Comparison of ENCODE assay signal across 17 cellular contexts in the genomic region with DNA sequence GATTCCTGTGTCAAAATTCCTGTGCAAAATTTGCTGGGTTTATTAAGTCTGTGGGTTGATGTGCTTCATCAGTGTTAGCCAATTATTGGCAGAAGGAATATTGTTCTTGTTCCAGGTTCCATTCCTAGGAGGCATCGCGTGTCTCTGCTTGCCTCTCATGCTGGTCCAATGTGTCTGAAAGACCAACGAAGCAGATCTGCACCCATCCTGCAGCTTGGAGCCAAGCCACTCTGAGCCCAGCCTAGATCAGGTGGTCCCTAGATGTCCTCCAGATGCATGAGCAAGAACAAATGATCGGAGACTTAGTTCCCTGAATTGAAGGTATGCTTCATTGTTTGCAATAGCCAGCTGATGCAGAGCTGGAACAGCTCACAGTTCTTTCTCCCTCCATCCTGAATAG. TPM values are rescaled to one million over a fixed set of nuclear protein-coding genes. Genes with fewer than 3 reads are reported as not detected.
A peak's percentile ranks its signal among the peaks of the same experiment; 100 is the strongest.
DNase-seq lines count a peak whose midpoint lies in the region; ATAC-seq and FAIRE-seq lines count a peak whose summit lies in the region.
"Had no signal": no experiment of that assay in that cellular context is flagged by ENCODE, and none has a peak within 500 bp of the region (broad histone marks: within the 10 kb centered on the region; RNA-seq: fewer than 3 reads in every experiment).

No MANE protein-coding gene starts in this region.

- H3K36me3 Mint-ChIP-seq in activated T-cell treated with anti-CD3 and anti-CD28 coated beads, Interleukin-2, amount 50 U/mL, for 72 hours (ENCODE audit: insufficient read depth in 2 of 2), result peaks cover 2 to 4% of the 10 kb centered on the region in 2 donors
- peaks cover 23 to 42% (median 27%) of the 10 kb centered on the region in 3 donors for H3K36me3 Mint-ChIP-seq in immature natural killer cell
- peaks cover 35 to 56% of the 10 kb centered on the region in 2 donors for H3K36me3 Mint-ChIP-seq in stimulated activated naive B cell treated with anti-CD40 and anti-IgM and Interleukin-4, amounts not matched to agents 10 μg/mL and 1 μg/mL and 100 μg/mL, for 72 hours

- peak overlapping the region; percentile 25 for H3K27ac Mint-ChIP-seq in activated T-cell treated with anti-CD3 and anti-CD28 coated beads, Interleukin-2, amount 50 U/mL, for 72 hours
- peak overlapping the region; percentile 18 to 64 (median 49) for H3K27ac Mint-ChIP-seq in immature natural killer cell
- H3K27ac Mint-ChIP-seq in stimulated activated naive B cell treated with anti-CD40 and anti-IgM and Interleukin-4, amounts not matched to agents 10 μg/mL and 1 μg/mL and 100 μg/mL, for 72 hours, result peak overlapping the region; percentile 20
- peak overlapping the region in 1 of 2 donors; percentile 2 for H3K27ac Mint-ChIP-seq in stimulated activated naive CD8-positive, alpha-beta T cell treated with anti-CD3 and anti-CD28 coated beads, Interleukin-15, amount 100 ng/mL, for 72 hours

- no peak for DNase-seq in activated T-cell treated with anti-CD3 and anti-CD28 coated beads, Interleukin-2, amount 50 U/mL, for 72 hours
- DNase-seq in activated T-cell treated with anti-CD3 and anti-CD28 coated beads for 4 hours, result no peak
- no peak for DNase-seq in GM19239 (ENCODE audit: insufficient read length, low spot score)
- DNase-seq in immature natural killer cell, result no peak
- no peak for DNase-seq in stimulated activated naive B cell treated with anti-CD40 and anti-IgM and Interleukin-4, amounts not matched to agents 10 μg/mL and 1 μg/mL and 100 μg/mL, for 72 hours
- DNase-seq in stimulated activated naive CD8-positive, alpha-beta T cell treated with anti-CD3 and anti-CD28 coated beads, Interleukin-15, amount 100 ng/mL, for 72 hours, result no peak
- DNase-seq: GF-D8, H7, KBM-7, NCI-H1048, NCI-H146, NCI-H2081 treated with DMSO at 0.1 percent for 48 hours, NCI-H524 treated with DMSO at 0.1 percent for 48 hours had no signal

- no peak overlapping the region for H3K4me3 Mint-ChIP-seq in activated T-cell treated with anti-CD3 and anti-CD28 coated beads, Interleukin-2, amount 50 U/mL, for 72 hours
- H3K4me3 Mint-ChIP-seq in immature natural killer cell, result no peak overlapping the region
- H3K4me3 Mint-ChIP-seq in stimulated activated naive B cell treated with anti-CD40 and anti-IgM and Interleukin-4, amounts not matched to agents 10 μg/mL and 1 μg/mL and 100 μg/mL, for 72 hours, result no peak overlapping the region
- no peak overlapping the region for H3K4me3 Mint-ChIP-seq in stimulated activated naive CD8-positive, alpha-beta T cell treated with anti-CD3 and anti-CD28 coated beads, Interleukin-15, amount 100 ng/mL, for 72 hours

- H3K27me3 Mint-ChIP-seq in activated T-cell treated with anti-CD3 and anti-CD28 coated beads, Interleukin-2, amount 50 U/mL, for 72 hours (ENCODE audit: low read depth), result no peaks in the 10 kb centered on the region
- H3K27me3 Mint-ChIP-seq in immature natural killer cell (ENCODE audit: low read depth in 3 of 3), result peaks cover 1 to 42% (median 30%) of the 10 kb centered on the region in 3 donors
- peaks cover 0 to 5% of the 10 kb centered on the region in 2 donors for H3K27me3 Mint-ChIP-seq in stimulated activated naive B cell treated with anti-CD40 and anti-IgM and Interleukin-4, amounts not matched to agents 10 μg/mL and 1 μg/mL and 100 μg/mL, for 72 hours
- no peaks in the 10 kb centered on the region for H3K27me3 Mint-ChIP-seq in stimulated activated naive CD8-positive, alpha-beta T cell treated with anti-CD3 and anti-CD28 coated beads, Interleukin-15, amount 100 ng/mL, for 72 hours

- no peaks in the 10 kb centered on the region for H3K4me1 Mint-ChIP-seq in activated T-cell treated with anti-CD3 and anti-CD28 coated beads, Interleukin-2, amount 50 U/mL, for 72 hours (ENCODE audit: low read depth)
- peaks cover 6 to 26% of the 10 kb centered on the region in 2 donors for H3K4me1 Mint-ChIP-seq in immature natural killer cell
- H3K4me1 Mint-ChIP-seq in stimulated activated naive B cell treated with anti-CD40 and anti-IgM and Interleukin-4, amounts not matched to agents 10 μg/mL and 1 μg/mL and 100 μg/mL, for 72 hours, result peaks cover 15 to 23% of the 10 kb centered on the region in 2 donors
- peaks cover 24% of the 10 kb centered on the region for H3K4me1 Mint-ChIP-seq in stimulated activated naive CD8-positive, alpha-beta T cell treated with anti-CD3 and anti-CD28 coated beads, Interleukin-15, amount 100 ng/mL, for 72 hours

- no peak for ATAC-seq in activated T-cell treated with anti-CD3 and anti-CD28 coated beads, Interleukin-2, amount 50 U/mL, for 72 hours (replicated peaks in 1 of 2)
- no peak for ATAC-seq in stimulated activated naive B cell treated with anti-CD40 and anti-IgM and Interleukin-4, amounts not matched to agents 10 μg/mL and 1 μg/mL and 100 μg/mL, for 72 hours (replicated peaks)
- no peak for ATAC-seq in stimulated activated naive CD8-positive, alpha-beta T cell treated with anti-CD3 and anti-CD28 coated beads, Interleukin-15, amount 100 ng/mL, for 72 hours
- no peak for ATAC-seq in GM19023 (IDR thresholded peaks at IDR 0.05; ENCODE audit: unreplicated experiment)
- ATAC-seq in GM19324 (IDR thresholded peaks at IDR 0.05; ENCODE audit: low FRiP score, unreplicated experiment), result no peak
- ATAC-seq: A549 had no signal

- no peaks in the 10 kb centered on the region for H3K9me3 Mint-ChIP-seq in activated T-cell treated with anti-CD3 and anti-CD28 coated beads, Interleukin-2, amount 50 U/mL, for 72 hours
- H3K9me3 Mint-ChIP-seq in immature natural killer cell, result no peaks in the 10 kb centered on the region
- no peaks in the 10 kb centered on the region for H3K9me3 Mint-ChIP-seq in stimulated activated naive B cell treated with anti-CD40 and anti-IgM and Interleukin-4, amounts not matched to agents 10 μg/mL and 1 μg/mL and 100 μg/mL, for 72 hours
- no peaks in the 10 kb centered on the region for H3K9me3 Mint-ChIP-seq in stimulated activated naive CD8-positive, alpha-beta T cell treated with anti-CD3 and anti-CD28 coated beads, Interleukin-15, amount 100 ng/mL, for 72 hours

- peak; percentile 52 for FAIRE-seq in GM19239 (lab: Jason Lieb, UNC)
- FAIRE-seq: A549 had no signal

RNA-seq across cellular contexts. Expression of a gene that starts 10.5 kb away (rescaled TPM):
- total RNA-seq in activated T-cell treated with anti-CD3 and anti-CD28 coated beads, Interleukin-2, amount 50 U/mL, for 72 hours, result 1 to 10 TPM in 1 of 2 donors, under 1 TPM in 1; 0.99 to 2.6 TPM
- polyA plus RNA-seq in immature natural killer cell, result under 1 TPM in 2 of 3 donors, not detected in 1; 0.18 to 0.57 TPM
- total RNA-seq: OCI-LY7 had no signal
- polyA plus RNA-seq: A549 had no signal
